Comparison of ENCODE assay signal across 11 cellular contexts in the genomic region with DNA sequence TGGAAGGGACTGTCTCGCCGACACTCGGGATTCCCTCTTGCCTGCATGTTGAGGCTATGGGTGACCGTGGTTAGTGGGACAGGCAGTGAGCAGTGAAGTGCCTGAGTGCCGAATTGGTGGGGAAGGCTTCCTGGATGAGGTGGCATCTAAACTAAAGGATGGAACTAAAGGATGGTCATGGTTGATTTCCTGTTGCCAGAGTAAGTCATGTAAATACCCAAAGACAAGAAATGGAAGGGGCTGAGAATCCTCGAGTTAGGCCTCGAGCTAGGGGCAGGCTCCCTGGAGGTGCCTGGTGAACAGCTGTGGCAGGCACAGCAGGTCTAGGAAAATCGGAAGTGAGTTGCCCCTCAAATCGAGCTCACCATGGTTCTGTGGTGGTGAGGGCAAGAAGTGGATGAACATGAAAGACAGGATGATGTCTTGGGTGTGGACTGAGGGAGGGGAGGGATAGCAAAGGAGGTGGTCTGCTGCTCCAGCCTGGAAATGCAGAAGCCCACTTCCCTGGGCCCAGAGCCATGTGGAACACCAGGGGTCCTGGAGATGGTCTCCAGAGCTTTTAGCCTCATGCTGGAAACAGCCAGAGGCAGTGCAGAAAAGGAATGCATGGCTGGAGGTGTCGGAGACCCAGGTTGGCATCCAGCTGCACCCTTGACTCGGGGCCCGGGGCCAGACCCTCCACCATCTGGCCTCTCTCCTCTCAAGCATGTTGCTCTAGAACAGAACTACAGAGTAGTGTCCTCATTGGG. TPM values are rescaled to one million over a fixed set of nuclear protein-coding genes. Genes with fewer than 3 reads are reported as not detected.
DNase-seq lines count a peak whose midpoint lies in the region; ATAC-seq and TF ChIP-seq lines count a peak whose summit lies in the region.
"Had no signal": no experiment of that assay in that cellular context is flagged by ENCODE, and none has a peak within 500 bp of the region (broad histone marks: within the 10 kb centered on the region; RNA-seq: fewer than 3 reads in every experiment).

No MANE protein-coding gene starts in this region.

- H3K4me2 ChIP-seq in DOHH2 (ENCODE audit: low read length) = no peak overlapping the region

- no peak for DNase-seq in activated CD8-positive, alpha-beta T cell treated with anti-CD3 and anti-CD28 coated beads, Interleukin-2, amount 10 ng/mL, durations not matched to agents 7 days and 5 days
- no peak for DNase-seq in naive thymus-derived CD8-positive, alpha-beta T cell
- DNase-seq in ureter (ENCODE audit: low spot score) = no peak
- no peak for DNase-seq in stimulated activated CD4-positive, alpha-beta T cell treated with anti-CD3 and anti-CD28 coated beads, Interleukin-2, amount 100 ng/mL, for 24 hours
- DNase-seq: activated T-cell treated with anti-CD3 and anti-CD28 coated beads for 4 hours, NCI-H1417 treated with DMSO at 0.1 percent for 48 hours, Right ventricle myocardium superior had no signal

- peak overlapping the region; percentile 30 for H3K27ac ChIP-seq in DOHH2 (ENCODE audit: low read depth, low read length)
- H3K27ac ChIP-seq: thoracic aorta had no signal

- H3K9me3 Mint-ChIP-seq in activated CD8-positive, alpha-beta T cell treated with anti-CD3 and anti-CD28 coated beads, Interleukin-2, amount 10 ng/mL, durations not matched to agents 7 days and 5 days (ENCODE audit: insufficient read depth) = no peaks in the 10 kb centered on the region
- no peaks in the 10 kb centered on the region for H3K9me3 Mint-ChIP-seq in naive thymus-derived CD8-positive, alpha-beta T cell

- peak; percentile 89 for TF ChIP-seq POLR2A in GM19193 (IDR thresholded peaks at IDR 0.05; ENCODE audit: extremely low read depth, insufficient read depth, insufficient read length)

- peaks cover 4% of the 10 kb centered on the region; the same call in 1 of the 2 replicates for H4K20me1 ChIP-seq in DOHH2 (ENCODE audit: control insufficient read depth, insufficient read depth, low read depth, low read length)

- H3K9me3 ChIP-seq in DOHH2 (ENCODE audit: control insufficient read depth, insufficient read depth, low read length) = no peaks in the 10 kb centered on the region
- H3K9me3 ChIP-seq: thoracic aorta had no signal

- peaks cover 76% of the 10 kb centered on the region for H3F3A ChIP-seq in DOHH2 (ENCODE audit: control insufficient read depth, insufficient read depth)

- peaks cover 26% of the 10 kb centered on the region for H3K4me1 ChIP-seq in DOHH2 (ENCODE audit: control insufficient read depth, low read length)

- TF ChIP-seq CTCF in DOHH2 (IDR thresholded peaks at IDR 0.05; ENCODE audit: low read depth, low read length, poor library complexity, severe bottlenecking) = no peak

- peaks cover 96% of the 10 kb centered on the region for H3K36me3 ChIP-seq in DOHH2 (ENCODE audit: control insufficient read depth, low read length)

- H3K79me2 ChIP-seq in DOHH2 (ENCODE audit: control insufficient read depth, low read length) = no peaks in the 10 kb centered on the region

- no peak for ATAC-seq in activated CD8-positive, alpha-beta T cell treated with anti-CD3 and anti-CD28 coated beads, Interleukin-2, amount 10 ng/mL, durations not matched to agents 7 days and 5 days
- no peak for ATAC-seq in naive thymus-derived CD8-positive, alpha-beta T cell
- ATAC-seq in HG03354 (IDR thresholded peaks at IDR 0.05; ENCODE audit: poor library complexity, severe bottlenecking, unreplicated experiment) = no peak

- CTCF ChIA-PET in activated CD8-positive, alpha-beta T cell treated with anti-CD3 and anti-CD28 coated beads, Interleukin-2, amount 10 ng/mL, durations not matched to agents 7 days and 5 days (lab: Charles Lee) = interaction anchor here (1.4 to 6.7 kb wide), 2 partner anchors 11 to 36 kb away, joined by 6 to 42 read pairs; no protein-coding TSS in a partner anchor

- no peak overlapping the region for H3K4me3 ChIP-seq in DOHH2 (ENCODE audit: low read length)
- H3K4me3 ChIP-seq: thoracic aorta had no signal

- H3K27me3 ChIP-seq in DOHH2 (ENCODE audit: control insufficient read depth, low read length) = no peaks in the 10 kb centered on the region

- POLR2A ChIA-PET in activated CD8-positive, alpha-beta T cell treated with anti-CD3 and anti-CD28 coated beads, Interleukin-2, amount 10 ng/mL, durations not matched to agents 7 days and 5 days (lab: Charles Lee) = interaction anchor here (0.8 to 9.2 kb wide), 3 partner anchors 11 to 33 kb away, joined by 3 to 70 read pairs (median 3); a partner anchor contains a TSS
- POLR2A ChIA-PET in naive thymus-derived CD8-positive, alpha-beta T cell (lab: Charles Lee) = interaction anchor here (1.1 to 1.7 kb wide), 2 partner anchors 10 to 49 kb away, joined by 4 to 6 read pairs; a partner anchor contains a TSS

- H3K4me3 Mint-ChIP-seq in activated CD8-positive, alpha-beta T cell treated with anti-CD3 and anti-CD28 coated beads, Interleukin-2, amount 10 ng/mL, durations not matched to agents 7 days and 5 days = no peak overlapping the region
- H3K4me3 Mint-ChIP-seq in naive thymus-derived CD8-positive, alpha-beta T cell = peak overlapping the region in 1 of 10 donors; percentile 48

- H3K27me3 Mint-ChIP-seq in activated CD8-positive, alpha-beta T cell treated with anti-CD3 and anti-CD28 coated beads, Interleukin-2, amount 10 ng/mL, durations not matched to agents 7 days and 5 days (ENCODE audit: low read depth) = no peaks in the 10 kb centered on the region
- H3K27me3 Mint-ChIP-seq in naive thymus-derived CD8-positive, alpha-beta T cell = no peaks in the 10 kb centered on the region

- H3K36me3 Mint-ChIP-seq in activated CD8-positive, alpha-beta T cell treated with anti-CD3 and anti-CD28 coated beads, Interleukin-2, amount 10 ng/mL, durations not matched to agents 7 days and 5 days (ENCODE audit: low read depth) = peaks cover 59% of the 10 kb centered on the region
- H3K36me3 Mint-ChIP-seq in naive thymus-derived CD8-positive, alpha-beta T cell = peaks cover 0 to 77% (median 9%) of the 10 kb centered on the region in 3 donors

- peak overlapping the region; percentile 40 for H3K27ac Mint-ChIP-seq in activated CD8-positive, alpha-beta T cell treated with anti-CD3 and anti-CD28 coated beads, Interleukin-2, amount 10 ng/mL, durations not matched to agents 7 days and 5 days
- H3K27ac Mint-ChIP-seq in naive thymus-derived CD8-positive, alpha-beta T cell = peak overlapping the region; percentile 8 to 93 (median 77)

- no peaks in the 10 kb centered on the region for H3K9me2 ChIP-seq in DOHH2 (replicated peaks; ENCODE audit: control insufficient read depth, low read length)

- H3K4me1 Mint-ChIP-seq in activated CD8-positive, alpha-beta T cell treated with anti-CD3 and anti-CD28 coated beads, Interleukin-2, amount 10 ng/mL, durations not matched to agents 7 days and 5 days (ENCODE audit: low read depth) = no peaks in the 10 kb centered on the region
- peaks cover 0 to 6% (median 5%) of the 10 kb centered on the region in 4 donors for H3K4me1 Mint-ChIP-seq in naive thymus-derived CD8-positive, alpha-beta T cell

RNA-seq across cellular contexts. Expression of a gene that starts 12.2 kb away (rescaled TPM):
- total RNA-seq in activated CD8-positive, alpha-beta T cell treated with anti-CD3 and anti-CD28 coated beads, Interleukin-2, amount 10 ng/mL, durations not matched to agents 7 days and 5 days = 100 to 1,000 TPM; 395 to 407 TPM
- total RNA-seq in naive thymus-derived CD8-positive, alpha-beta T cell = 100 to 1,000 TPM; 288 to 293 TPM
- 100 to 1,000 TPM; 310 to 415 (median 407) TPM for polyA plus RNA-seq in naive thymus-derived CD8-positive, alpha-beta T cell
- 1,068 TPM for total RNA-seq in ureter

RNA-seq across cellular contexts. Expression of a gene that starts 43.0 kb away (rescaled TPM):
- total RNA-seq in activated CD8-positive, alpha-beta T cell treated with anti-CD3 and anti-CD28 coated beads, Interleukin-2, amount 10 ng/mL, durations not matched to agents 7 days and 5 days = 10 to 100 TPM; 79.0 to 81.3 TPM
- total RNA-seq in naive thymus-derived CD8-positive, alpha-beta T cell = 10 to 100 TPM; 61.5 to 64.6 TPM
- 10 to 100 TPM in 1 of 3 donors, 1 to 10 TPM in 2; 1.8 to 24.7 (median 3.3) TPM for polyA plus RNA-seq in naive thymus-derived CD8-positive, alpha-beta T cell
- total RNA-seq in ureter = 39.3 TPM

RNA-seq across cellular contexts. Expression of a gene that starts 49.0 kb away (rescaled TPM):
- total RNA-seq in activated CD8-positive, alpha-beta T cell treated with anti-CD3 and anti-CD28 coated beads, Interleukin-2, amount 10 ng/mL, durations not matched to agents 7 days and 5 days = 1,000 to 10,000 TPM; 2,046 to 2,123 TPM
- 1,000 to 10,000 TPM; 5,539 to 5,586 TPM for total RNA-seq in naive thymus-derived CD8-positive, alpha-beta T cell
- over 10,000 TPM in 2 of 3 donors, 1,000 to 10,000 TPM in 1; 9,910 to 11,694 (median 11,598) TPM for polyA plus RNA-seq in naive thymus-derived CD8-positive, alpha-beta T cell
- 2,344 TPM for total RNA-seq in ureter
